9 cellular contexts compared by ENCODE assay signal in genomic region chr1:65002156-65002507, GRCh38. TPM values are rescaled to one million over a fixed set of nuclear protein-coding genes. Genes with fewer than 3 reads are reported as not detected.
DNase-seq lines count a peak whose midpoint lies in the region; ATAC-seq, FAIRE-seq and TF ChIP-seq lines count a peak whose summit lies in the region.
"Had no signal": no experiment of that assay in that cellular context is flagged by ENCODE, and none has a peak within 500 bp of the region (broad histone marks: within the 10 kb centered on the region; RNA-seq: fewer than 3 reads in every experiment).

No MANE protein-coding gene starts in this region.

- WGBS in A549 (ENCODE audit: missing lambda C conversion rate) = 71% methylated on average over 10 of the region's 12 CpGs
- 17% methylated on average over 12 of the region's 12 CpGs for WGBS in mammary epithelial cell (ENCODE audit: low coverage, missing lambda C conversion rate)

- in situ Hi-C loops in mammary epithelial cell (cut with MboI; ENCODE audit: low sequenced_read_pairs in 2 of 2) = no loop called here

- H3K4me2 ChIP-seq in A549 (peak overlapping the region; percentile 93), mammary epithelial cell (ENCODE audit: insufficient read depth, low read depth, low read length) (peak overlapping the region; percentile 98)

- no peak for TF ChIP-seq RAD21 in A549 (conservative IDR thresholded peaks at IDR 0.05 in 1 of 2, IDR thresholded peaks at IDR 0.05 in 1 of 2)

- CTCF ChIA-PET in A549 (lab: Yijun Ruan, JAX) = interaction anchor here (1.2 kb wide), 1 partner anchor 19 kb away, joined by 5 read pairs; no protein-coding TSS in a partner anchor
- CTCF ChIA-PET in mammary epithelial cell (lab: Charles Lee; ENCODE audit: low non-redundant PET) = interaction anchor here (0.6 kb wide), 1 partner anchor 179 kb away, joined by 4 read pairs; no protein-coding TSS in a partner anchor

- peaks cover 5% of the 10 kb centered on the region; the same call in 1 of the 3 replicates for H3K9me3 ChIP-seq in A549
- H3K9me3 ChIP-seq in mammary epithelial cell (replicated peaks; ENCODE audit: insufficient read depth, low read length) = no peaks in the 10 kb centered on the region
- no peaks in the 10 kb centered on the region for H3K9me3 ChIP-seq in mononuclear cell (ENCODE audit: low read depth, low read length)
- no peaks in the 10 kb centered on the region for H3K9me3 ChIP-seq in WERI-Rb-1 (ENCODE audit: severe bottlenecking)

- FAIRE-seq in A549 (lab: Jason Lieb, UNC) = no peak
- FAIRE-seq: GM18507 had no signal

- TF ChIP-seq POLR2A in A549 (IDR thresholded peaks at IDR 0.05; ENCODE audit: low read length) = no peak

- intact Hi-C loops in mammary epithelial cell (cut with micrococcal nuclease) = loop anchor here (2.0 to 10.0 kb wide), 2 partner anchors 35 to 257 kb away; partner anchors contain the start of genes JAK1 and RAVER2

- H3K9ac ChIP-seq in mammary epithelial cell (ENCODE audit: insufficient read depth, low read length) = peak overlapping the region; percentile 91

- TF ChIP-seq CTCF in A549 (IDR thresholded peaks at IDR 0.05) (no peak), mammary epithelial cell (conservative IDR thresholded peaks at IDR 0.05 in 1 of 2, IDR thresholded peaks at IDR 0.05 in 1 of 2; ENCODE audit: extremely low read depth in 1 of 2, insufficient read depth in 1 of 2, low read depth in 1 of 2, low read length in 2 of 2) (no peak), WERI-Rb-1 (IDR thresholded peaks at IDR 0.05; ENCODE audit: low read depth, low read length) (no peak)

- no peak for TF ChIP-seq EP300 in A549 (IDR thresholded peaks at IDR 0.05)

- H2AFZ ChIP-seq in mammary epithelial cell (ENCODE audit: low read depth, low read length) = peak overlapping the region; percentile 97

- peaks cover 7% of the 10 kb centered on the region for H3K4me1 ChIP-seq in A549
- H3K4me1 ChIP-seq in mammary epithelial cell (ENCODE audit: insufficient read depth, low read length) = peaks cover 9% of the 10 kb centered on the region
- peaks cover 18% of the 10 kb centered on the region for H3K4me1 ChIP-seq in mononuclear cell (ENCODE audit: insufficient read depth, low read length)

- no peaks in the 10 kb centered on the region for H4K20me1 ChIP-seq in mammary epithelial cell (ENCODE audit: insufficient read depth, low read length)

- POLR2A ChIA-PET in A549 (lab: Yijun Ruan, JAX) = interaction anchor here (0.5 to 1.6 kb wide), 3 partner anchors 10 to 36 kb away, joined by 3 to 7 read pairs (median 3); no protein-coding TSS in a partner anchor

- H3K27me3 ChIP-seq in mammary epithelial cell (ENCODE audit: insufficient read depth, low read length) (no peaks in the 10 kb centered on the region), mononuclear cell (ENCODE audit: insufficient read depth, low read length) (no peaks in the 10 kb centered on the region), WERI-Rb-1 (ENCODE audit: insufficient read depth, low read depth, severe bottlenecking) (no peaks in the 10 kb centered on the region)

- DNase-seq in A549 (ENCODE audit: low read depth in 1 of 2, low spot score in 1 of 2) (no peak), mammary epithelial cell (no peak), NOMO-1 treated with DMSO at 0.1 percent for 48 hours (lab: John Stamatoyannopoulos, UW; ENCODE audit: unreplicated experiment) (no peak), T-helper 9 cell (no peak), WERI-Rb-1 (no peak)

- peak overlapping the region; percentile 70 for H3K4me3 ChIP-seq in A549
- peak overlapping the region; percentile 70 to 74 (median 70) for H3K4me3 ChIP-seq in mammary epithelial cell (replicated peaks in 1 of 3; ENCODE audit: insufficient read depth in 1 of 3, low read depth in 2 of 3, low read length in 3 of 3)
- peak overlapping the region; percentile 55 for H3K4me3 ChIP-seq in mononuclear cell (ENCODE audit: low read length)
- no peak overlapping the region for H3K4me3 ChIP-seq in WERI-Rb-1 (ENCODE audit: low read depth, low read length)

- H3K79me2 ChIP-seq in mammary epithelial cell (ENCODE audit: insufficient read depth, low read length) = no peaks in the 10 kb centered on the region

- H3K36me3 ChIP-seq in mammary epithelial cell (ENCODE audit: insufficient read depth, low read length) (no peaks in the 10 kb centered on the region), WERI-Rb-1 (no peaks in the 10 kb centered on the region)

- BruUV-seq in mammary epithelial cell (replicated peaks; lab: Mats Ljungman, UMichigan) = TSS peak; percentile 79

- H3K27ac ChIP-seq in A549 (peak overlapping the region; percentile 96 to 99), mammary epithelial cell (ENCODE audit: insufficient read depth, low read depth, low read length) (peak overlapping the region; percentile 94), WERI-Rb-1 (no peak overlapping the region)

- dilution Hi-C loops in mammary epithelial cell (cut with HindIII; ENCODE audit: low sequenced_read_pairs) = no loop called here

- ATAC-seq in A549 (peak in 1 of 2 experiments; percentile 48; a peak in 4 of 6 replicates), HG02759 (IDR thresholded peaks at IDR 0.05; ENCODE audit: unreplicated experiment) (peak; percentile 2), GM18861 (IDR thresholded peaks at IDR 0.05; ENCODE audit: unreplicated experiment) (no peak)

TF ChIP-seq in A549, 52 proteins besides CTCF, POLR2A, EP300 and RAD21:
- no peak for TF ChIP-seq HOXB5 (CRISPR knock-in tag; IDR thresholded peaks at IDR 0.05)
- no peak for TF ChIP-seq HDAC2 (IDR thresholded peaks at IDR 0.05)
- TF ChIP-seq PHF8 (IDR thresholded peaks at IDR 0.05; ENCODE audit: borderline replicate concordance, low read depth) = no peak
- TF ChIP-seq CEBPB (IDR thresholded peaks at IDR 0.05) = no peak
- TF ChIP-seq NR3C1 (IDR thresholded peaks at IDR 0.05) = no peak
- TF ChIP-seq, protein P1, sequence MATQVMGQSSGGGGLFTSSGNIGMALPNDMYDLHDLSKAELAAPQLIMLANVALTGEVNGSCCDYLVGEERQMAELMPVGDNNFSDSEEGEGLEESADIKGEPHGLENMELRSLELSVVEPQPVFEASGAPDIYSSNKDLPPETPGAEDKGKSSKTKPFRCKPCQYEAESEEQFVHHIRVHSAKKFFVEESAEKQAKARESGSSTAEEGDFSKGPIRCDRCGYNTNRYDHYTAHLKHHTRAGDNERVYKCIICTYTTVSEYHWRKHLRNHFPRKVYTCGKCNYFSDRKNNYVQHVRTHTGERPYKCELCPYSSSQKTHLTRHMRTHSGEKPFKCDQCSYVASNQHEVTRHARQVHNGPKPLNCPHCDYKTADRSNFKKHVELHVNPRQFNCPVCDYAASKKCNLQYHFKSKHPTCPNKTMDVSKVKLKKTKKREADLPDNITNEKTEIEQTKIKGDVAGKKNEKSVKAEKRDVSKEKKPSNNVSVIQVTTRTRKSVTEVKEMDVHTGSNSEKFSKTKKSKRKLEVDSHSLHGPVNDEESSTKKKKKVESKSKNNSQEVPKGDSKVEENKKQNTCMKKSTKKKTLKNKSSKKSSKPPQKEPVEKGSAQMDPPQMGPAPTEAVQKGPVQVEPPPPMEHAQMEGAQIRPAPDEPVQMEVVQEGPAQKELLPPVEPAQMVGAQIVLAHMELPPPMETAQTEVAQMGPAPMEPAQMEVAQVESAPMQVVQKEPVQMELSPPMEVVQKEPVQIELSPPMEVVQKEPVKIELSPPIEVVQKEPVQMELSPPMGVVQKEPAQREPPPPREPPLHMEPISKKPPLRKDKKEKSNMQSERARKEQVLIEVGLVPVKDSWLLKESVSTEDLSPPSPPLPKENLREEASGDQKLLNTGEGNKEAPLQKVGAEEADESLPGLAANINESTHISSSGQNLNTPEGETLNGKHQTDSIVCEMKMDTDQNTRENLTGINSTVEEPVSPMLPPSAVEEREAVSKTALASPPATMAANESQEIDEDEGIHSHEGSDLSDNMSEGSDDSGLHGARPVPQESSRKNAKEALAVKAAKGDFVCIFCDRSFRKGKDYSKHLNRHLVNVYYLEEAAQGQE (IDR thresholded peaks at IDR 0.05) = no peak
- TF ChIP-seq RARB (CRISPR knock-in tag; IDR thresholded peaks at IDR 0.05) = no peak
- TF ChIP-seq JUNB (IDR thresholded peaks at IDR 0.05) = no peak

RNA-seq across cellular contexts. Expression of gene JAK1, which starts 35.8 kb away (rescaled TPM):
- polyA plus RNA-seq in A549 (2011; rRNA removed) = 156 and 159 TPM in 2 replicates
- 70.5 and 85.3 TPM in 2 replicates for polyA plus RNA-seq in A549 (2012; cell fraction: cytosol; rRNA removed)
- 54.7 and 109 TPM in 2 replicates for polyA plus RNA-seq in A549 (2012; cell fraction: nucleus; rRNA removed)
- 110 to 123 TPM (median 114 TPM) in 3 replicates for polyA plus RNA-seq in A549 (2017; fragmentation: RNase III; extraction: RNeasy Plus Mini Kit Qiagen cat#74134 plus additional on column Dnase treatment)
- 197 and 200 TPM in 2 replicates for polyA minus RNA-seq in A549 (2011; rRNA and poly(A)+ RNA removed)
- 100 to 1,000 TPM in 1 of 2 donors, 10 to 100 TPM in 1; 74.9 to 125 TPM for total RNA-seq in mammary epithelial cell
- polyA plus RNA-seq in mammary epithelial cell = 41.4 TPM
- polyA minus RNA-seq in mammary epithelial cell = 87.6 TPM
- total RNA-seq in mononuclear cell = 345 TPM
